Comparison of ENCODE assay signal across 8 cellular contexts in the genomic region with DNA sequence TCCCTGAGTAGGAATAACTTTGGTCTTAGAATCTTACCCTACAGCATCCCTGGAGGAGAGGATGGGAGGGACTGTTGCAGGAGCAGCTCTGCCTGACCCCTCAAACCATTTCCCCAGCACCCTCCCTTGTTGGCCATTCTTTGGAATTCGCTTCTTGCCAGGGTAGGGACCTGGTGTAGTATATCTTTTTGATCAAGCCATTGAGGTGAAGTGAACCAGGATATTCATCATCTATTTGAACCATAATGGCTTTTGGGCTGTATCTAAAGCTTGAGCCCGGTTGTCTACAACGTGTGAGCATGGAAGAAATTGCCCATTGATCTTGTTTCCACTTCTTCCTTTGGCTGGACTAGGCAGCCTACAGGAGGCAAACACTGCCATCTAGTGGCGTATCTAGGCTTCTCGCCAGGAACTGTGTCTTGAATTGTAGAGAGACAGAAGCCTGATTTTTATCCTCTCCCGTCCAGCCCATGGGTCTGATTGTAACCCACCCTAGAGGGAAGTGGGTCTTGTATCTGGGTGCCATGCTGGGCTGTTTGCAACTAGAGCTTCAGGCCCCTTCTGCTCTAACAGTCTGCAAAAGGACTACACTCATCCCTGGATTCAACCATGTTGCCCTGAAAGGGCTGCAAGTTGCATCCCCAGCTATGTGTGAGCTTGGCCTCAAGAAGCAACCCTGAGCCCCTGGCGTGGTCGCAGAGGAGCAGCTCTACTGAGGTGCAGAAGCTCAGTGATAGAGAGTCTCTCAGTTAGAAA.
DNase-seq lines count a peak whose midpoint lies in the region; ATAC-seq and TF ChIP-seq lines count a peak whose summit lies in the region.

No MANE protein-coding gene starts in this region.

- peaks cover 47% of the 10 kb centered on the region for H3K27me3 Mint-ChIP-seq in activated T-cell treated with anti-CD3 and anti-CD28 coated beads, Interleukin-2, amount 50 U/mL, for 24 hours
- H3K27me3 Mint-ChIP-seq in naive thymus-derived CD4-positive, alpha-beta T cell, result peaks cover 31 to 66% (median 41%) of the 10 kb centered on the region in 5 donors

- H3K27ac ChIP-seq in DOHH2 (ENCODE audit: low read depth, low read length) (no peak overlapping the region), esophagus squamous epithelium (peak overlapping the region in 3 of 4 donors; percentile 63 to 74 (median 69))
- no peak overlapping the region for H3K27ac ChIP-seq in naive thymus-derived CD4-positive, alpha-beta T cell (ENCODE audit: low read depth, low read length)

- H3K4me1 ChIP-seq in DOHH2 (ENCODE audit: control insufficient read depth, low read length), result no peaks in the 10 kb centered on the region
- peaks cover 17 to 50% (median 25%) of the 10 kb centered on the region in 3 donors for H3K4me1 ChIP-seq in esophagus squamous epithelium
- no peaks in the 10 kb centered on the region for H3K4me1 ChIP-seq in naive thymus-derived CD4-positive, alpha-beta T cell (ENCODE audit: control insufficient read depth in 2 of 2, insufficient read depth in 2 of 2, low read length in 2 of 2)

- no peak overlapping the region for H3K4me3 ChIP-seq in DOHH2 (ENCODE audit: low read length)
- H3K4me3 ChIP-seq in esophagus squamous epithelium, result no peak overlapping the region
- H3K4me3 ChIP-seq in naive thymus-derived CD4-positive, alpha-beta T cell (ENCODE audit: low read length), result no peak overlapping the region

- POLR2A ChIA-PET in naive thymus-derived CD4-positive, alpha-beta T cell (lab: Charles Lee), result no interaction called here

- H3K4me2 ChIP-seq in DOHH2 (ENCODE audit: low read length), result no peak overlapping the region

- peak; percentile 79 for ATAC-seq in naive thymus-derived CD4-positive, alpha-beta T cell
- ATAC-seq in HG03520 (IDR thresholded peaks at IDR 0.05; ENCODE audit: unreplicated experiment), result no peak

- H3K4me3 Mint-ChIP-seq in activated T-cell treated with anti-CD3 and anti-CD28 coated beads, Interleukin-2, amount 50 U/mL, for 24 hours, result no peak overlapping the region
- H3K4me3 Mint-ChIP-seq in naive thymus-derived CD4-positive, alpha-beta T cell, result no peak overlapping the region

- H3K27ac Mint-ChIP-seq in activated T-cell treated with anti-CD3 and anti-CD28 coated beads, Interleukin-2, amount 50 U/mL, for 24 hours, result no peak overlapping the region
- no peak overlapping the region for H3K27ac Mint-ChIP-seq in naive thymus-derived CD4-positive, alpha-beta T cell

- no peaks in the 10 kb centered on the region for H3K9me3 ChIP-seq in DOHH2 (ENCODE audit: control insufficient read depth, insufficient read depth, low read length)
- no peaks in the 10 kb centered on the region for H3K9me3 ChIP-seq in esophagus squamous epithelium
- H3K9me3 ChIP-seq in naive thymus-derived CD4-positive, alpha-beta T cell (ENCODE audit: control insufficient read depth in 2 of 3, low read length in 3 of 3), result no peaks in the 10 kb centered on the region

- no peaks in the 10 kb centered on the region for H3K9me3 Mint-ChIP-seq in activated T-cell treated with anti-CD3 and anti-CD28 coated beads, Interleukin-2, amount 50 U/mL, for 24 hours
- H3K9me3 Mint-ChIP-seq in naive thymus-derived CD4-positive, alpha-beta T cell, result no peaks in the 10 kb centered on the region

- WGBS in esophagus squamous epithelium, 2 donors, result 8 to 19% methylated on average over 6 to 8 of the region's 8 CpGs

- TF ChIP-seq EP300 in Ishikawa (IDR thresholded peaks at IDR 0.05; ENCODE audit: borderline replicate concordance), result no peak

- no peak for TF ChIP-seq POLR2A in esophagus squamous epithelium (IDR thresholded peaks at IDR 0.05)

- H3K79me2 ChIP-seq in DOHH2 (ENCODE audit: control insufficient read depth, low read length), result no peaks in the 10 kb centered on the region

- H4K20me1 ChIP-seq in DOHH2 (ENCODE audit: control insufficient read depth, insufficient read depth, low read depth, low read length), result no peaks in the 10 kb centered on the region

- no peaks in the 10 kb centered on the region for H3K9me2 ChIP-seq in DOHH2 (replicated peaks; ENCODE audit: control insufficient read depth, low read length)

- CTCF ChIA-PET in naive thymus-derived CD4-positive, alpha-beta T cell (lab: Charles Lee), result interaction anchor here (0.6 to 4.9 kb wide), 10 partner anchors 9 to 540 kb away, joined by 3 to 26 read pairs (median 3); no protein-coding TSS in a partner anchor

- intact Hi-C loops in esophagus squamous epithelium (cut with DNase I), result loop anchor here (10.0 kb wide), 1 partner anchor 215 kb away; no protein-coding TSS in a partner anchor
- intact Hi-C loops in naive thymus-derived CD4-positive, alpha-beta T cell (cut with micrococcal nuclease), result loop anchor here in 1 of 2 donors (10.0 kb wide), 1 partner anchor 615 kb away; no protein-coding TSS in a partner anchor

- TF ChIP-seq CTCF in DOHH2 (IDR thresholded peaks at IDR 0.05; ENCODE audit: low read depth, low read length, poor library complexity, severe bottlenecking) (peak; percentile 84), esophagus squamous epithelium (IDR thresholded peaks at IDR 0.05) (peak; percentile 55 to 83 (median 78))

- 0 out of 2 replicates have a peak, but pooled peaks cover 2% of the 10 kb centered on the region for H3K27me3 ChIP-seq in DOHH2 (ENCODE audit: control insufficient read depth, low read length)
- peaks cover 0 to 70% (median 0%) of the 10 kb centered on the region in 4 donors for H3K27me3 ChIP-seq in esophagus squamous epithelium
- no peaks in the 10 kb centered on the region for H3K27me3 ChIP-seq in naive thymus-derived CD4-positive, alpha-beta T cell (ENCODE audit: control insufficient read depth in 2 of 2, insufficient read depth in 2 of 2, low read length in 2 of 2)

- DNase-seq in OCI-M2 (lab: John Stamatoyannopoulos, UW; ENCODE audit: unreplicated experiment) (peak; percentile 29), esophagus squamous epithelium (lab: John Stamatoyannopoulos, UW) (no peak)
- peak; percentile 58 for DNase-seq in activated T-cell treated with anti-CD3 and anti-CD28 coated beads, Interleukin-2, amount 50 U/mL, for 24 hours
- DNase-seq in naive thymus-derived CD4-positive, alpha-beta T cell, result peak in 6 of 9 donors; percentile 31 to 46 (median 36)
- peak in 5 of 6 experiments; percentile 4 to 22 (median 21) for DNase-seq in stimulated activated naive CD4-positive, alpha-beta T cell (lab: John Stamatoyannopoulos, UW)

- peak; percentile 88 for TF ChIP-seq RAD21 in Ishikawa (IDR thresholded peaks at IDR 0.05; ENCODE audit: low read depth)

- H3K36me3 Mint-ChIP-seq in activated T-cell treated with anti-CD3 and anti-CD28 coated beads, Interleukin-2, amount 50 U/mL, for 24 hours (ENCODE audit: low read depth), result no peaks in the 10 kb centered on the region
- H3K36me3 Mint-ChIP-seq in naive thymus-derived CD4-positive, alpha-beta T cell, result no peaks in the 10 kb centered on the region

- no peaks in the 10 kb centered on the region for H3F3A ChIP-seq in DOHH2 (ENCODE audit: control insufficient read depth, insufficient read depth)

- H3K36me3 ChIP-seq in DOHH2 (ENCODE audit: control insufficient read depth, low read length), result no peaks in the 10 kb centered on the region
- no peaks in the 10 kb centered on the region for H3K36me3 ChIP-seq in esophagus squamous epithelium
- H3K36me3 ChIP-seq in naive thymus-derived CD4-positive, alpha-beta T cell (ENCODE audit: control insufficient read depth in 2 of 3, insufficient read depth in 3 of 3, low read length in 3 of 3), result no peaks in the 10 kb centered on the region

- no peaks in the 10 kb centered on the region for H3K4me1 Mint-ChIP-seq in activated T-cell treated with anti-CD3 and anti-CD28 coated beads, Interleukin-2, amount 50 U/mL, for 24 hours (ENCODE audit: low read depth)
- H3K4me1 Mint-ChIP-seq in naive thymus-derived CD4-positive, alpha-beta T cell, result no peaks in the 10 kb centered on the region

TF ChIP-seq in Ishikawa, 13 proteins besides CTCF, POLR2A, EP300 and RAD21 (continues in another document):
- no peak for TF ChIP-seq TAF1 (IDR thresholded peaks at IDR 0.05; ENCODE audit: low read depth)
- TF ChIP-seq CEBPB (IDR thresholded peaks at IDR 0.05), result no peak
- TF ChIP-seq YY1 (IDR thresholded peaks at IDR 0.05; ENCODE audit: low read depth), result no peak
- no peak for TF ChIP-seq EGR1 (IDR thresholded peaks at IDR 0.05)
- TF ChIP-seq, protein P1, sequence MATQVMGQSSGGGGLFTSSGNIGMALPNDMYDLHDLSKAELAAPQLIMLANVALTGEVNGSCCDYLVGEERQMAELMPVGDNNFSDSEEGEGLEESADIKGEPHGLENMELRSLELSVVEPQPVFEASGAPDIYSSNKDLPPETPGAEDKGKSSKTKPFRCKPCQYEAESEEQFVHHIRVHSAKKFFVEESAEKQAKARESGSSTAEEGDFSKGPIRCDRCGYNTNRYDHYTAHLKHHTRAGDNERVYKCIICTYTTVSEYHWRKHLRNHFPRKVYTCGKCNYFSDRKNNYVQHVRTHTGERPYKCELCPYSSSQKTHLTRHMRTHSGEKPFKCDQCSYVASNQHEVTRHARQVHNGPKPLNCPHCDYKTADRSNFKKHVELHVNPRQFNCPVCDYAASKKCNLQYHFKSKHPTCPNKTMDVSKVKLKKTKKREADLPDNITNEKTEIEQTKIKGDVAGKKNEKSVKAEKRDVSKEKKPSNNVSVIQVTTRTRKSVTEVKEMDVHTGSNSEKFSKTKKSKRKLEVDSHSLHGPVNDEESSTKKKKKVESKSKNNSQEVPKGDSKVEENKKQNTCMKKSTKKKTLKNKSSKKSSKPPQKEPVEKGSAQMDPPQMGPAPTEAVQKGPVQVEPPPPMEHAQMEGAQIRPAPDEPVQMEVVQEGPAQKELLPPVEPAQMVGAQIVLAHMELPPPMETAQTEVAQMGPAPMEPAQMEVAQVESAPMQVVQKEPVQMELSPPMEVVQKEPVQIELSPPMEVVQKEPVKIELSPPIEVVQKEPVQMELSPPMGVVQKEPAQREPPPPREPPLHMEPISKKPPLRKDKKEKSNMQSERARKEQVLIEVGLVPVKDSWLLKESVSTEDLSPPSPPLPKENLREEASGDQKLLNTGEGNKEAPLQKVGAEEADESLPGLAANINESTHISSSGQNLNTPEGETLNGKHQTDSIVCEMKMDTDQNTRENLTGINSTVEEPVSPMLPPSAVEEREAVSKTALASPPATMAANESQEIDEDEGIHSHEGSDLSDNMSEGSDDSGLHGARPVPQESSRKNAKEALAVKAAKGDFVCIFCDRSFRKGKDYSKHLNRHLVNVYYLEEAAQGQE (IDR thresholded peaks at IDR 0.05; ENCODE audit: low read depth), result no peak
- TF ChIP-seq NFIC (IDR thresholded peaks at IDR 0.05), result no peak
- TF ChIP-seq TCF12 (IDR thresholded peaks at IDR 0.05; ENCODE audit: low read depth), result no peak
- TF ChIP-seq ZBTB7A (IDR thresholded peaks at IDR 0.05; ENCODE audit: low read depth), result no peak
- TF ChIP-seq, protein P2, sequence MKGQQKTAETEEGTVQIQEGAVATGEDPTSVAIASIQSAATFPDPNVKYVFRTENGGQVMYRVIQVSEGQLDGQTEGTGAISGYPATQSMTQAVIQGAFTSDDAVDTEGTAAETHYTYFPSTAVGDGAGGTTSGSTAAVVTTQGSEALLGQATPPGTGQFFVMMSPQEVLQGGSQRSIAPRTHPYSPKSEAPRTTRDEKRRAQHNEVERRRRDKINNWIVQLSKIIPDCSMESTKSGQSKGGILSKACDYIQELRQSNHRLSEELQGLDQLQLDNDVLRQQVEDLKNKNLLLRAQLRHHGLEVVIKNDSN (IDR thresholded peaks at IDR 0.05), result no peak

Comparison
In these comparisons a context has a peak if more than half of its experiments do, and no peak if none do; other contexts are left out.
1. H3K27ac ChIP-seq: peak in esophagus squamous epithelium (3 of 4); none in DOHH2 (single experiment) and naive thymus-derived CD4-positive, alpha-beta T cell (single experiment).